In the genomic region with DNA sequence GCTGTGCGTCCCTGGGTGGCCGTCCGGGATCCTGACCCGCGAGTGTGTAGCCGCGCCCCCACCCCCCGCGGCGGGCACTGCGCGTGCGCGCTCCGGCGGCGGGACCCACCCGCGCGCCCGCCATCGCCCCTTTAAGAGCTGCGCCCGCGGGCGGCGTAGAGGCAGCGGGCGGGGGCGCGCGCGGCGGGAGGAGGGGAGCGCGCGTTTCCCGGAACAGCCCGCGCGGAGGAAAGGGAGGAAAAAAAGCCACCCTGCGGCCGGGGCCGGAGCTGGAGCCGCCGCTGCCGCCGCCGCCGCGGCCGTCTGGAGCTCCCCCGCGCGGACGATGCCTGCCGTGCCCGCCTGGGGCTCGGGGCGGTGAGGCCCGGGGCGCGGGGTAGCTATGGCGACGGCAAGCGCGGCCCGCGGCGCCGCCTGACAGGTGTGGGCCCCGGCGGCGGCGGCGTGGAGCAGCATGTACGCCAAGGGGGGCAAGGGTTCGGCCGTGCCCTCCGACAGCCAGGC, we compare ENCODE assay signal across 1 cellular context.
TF ChIP-seq lines count a peak whose summit lies in the region.

A gene (plus strand): TSS at position 204 of the 504 bp plus-strand sequence. CDS start 251 bp downstream, at position 455.

TF ChIP-seq in K562, 482 proteins besides CTCF, POLR2A, EP300 and RAD21 (continued from another document and continues in another):
- TF ChIP-seq, protein P1, sequence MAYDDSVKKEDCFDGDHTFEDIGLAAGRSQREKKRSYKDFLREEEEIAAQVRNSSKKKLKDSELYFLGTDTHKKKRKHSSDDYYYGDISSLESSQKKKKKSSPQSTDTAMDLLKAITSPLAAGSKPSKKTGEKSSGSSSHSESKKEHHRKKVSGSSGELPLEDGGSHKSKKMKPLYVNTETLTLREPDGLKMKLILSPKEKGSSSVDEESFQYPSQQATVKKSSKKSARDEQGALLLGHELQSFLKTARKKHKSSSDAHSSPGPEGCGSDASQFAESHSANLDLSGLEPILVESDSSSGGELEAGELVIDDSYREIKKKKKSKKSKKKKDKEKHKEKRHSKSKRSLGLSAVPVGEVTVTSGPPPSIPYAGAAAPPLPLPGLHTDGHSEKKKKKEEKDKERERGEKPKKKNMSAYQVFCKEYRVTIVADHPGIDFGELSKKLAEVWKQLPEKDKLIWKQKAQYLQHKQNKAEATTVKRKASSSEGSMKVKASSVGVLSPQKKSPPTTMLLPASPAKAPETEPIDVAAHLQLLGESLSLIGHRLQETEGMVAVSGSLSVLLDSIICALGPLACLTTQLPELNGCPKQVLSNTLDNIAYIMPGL (CRISPR knock-in tag; IDR thresholded peaks at IDR 0.05), result peak; percentile 72
- TF ChIP-seq, protein P2, sequence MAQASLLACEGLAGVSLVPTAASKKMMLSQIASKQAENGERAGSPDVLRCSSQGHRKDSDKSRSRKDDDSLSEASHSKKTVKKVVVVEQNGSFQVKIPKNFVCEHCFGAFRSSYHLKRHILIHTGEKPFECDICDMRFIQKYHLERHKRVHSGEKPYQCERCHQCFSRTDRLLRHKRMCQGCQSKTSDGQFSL (CRISPR knock-in tag; IDR thresholded peaks at IDR 0.05), result peak; percentile 29; the same call in 1 of the 2 replicates
- TF ChIP-seq, protein P2 (tag; IDR thresholded peaks at IDR 0.05), result no peak
- TF ChIP-seq CCNT2 (IDR thresholded peaks at IDR 0.05; ENCODE audit: borderline replicate concordance, extremely low read depth, insufficient read length, low read depth, low read length), result peak; percentile 91
- TF ChIP-seq CREM (IDR thresholded peaks at IDR 0.05; ENCODE audit: low read depth), result peak; percentile 55
- no peak for TF ChIP-seq ZNF830 (CRISPR knock-in tag; IDR thresholded peaks at IDR 0.05)
- no peak for TF ChIP-seq RAD51 (IDR thresholded peaks at IDR 0.05; ENCODE audit: borderline replicate concordance, low read depth)
- TF ChIP-seq XRCC5 (IDR thresholded peaks at IDR 0.05; ENCODE audit: low read depth, low read length), result no peak
- no peak for TF ChIP-seq TRIM24 (IDR thresholded peaks at IDR 0.05)
- TF ChIP-seq, protein P3, sequence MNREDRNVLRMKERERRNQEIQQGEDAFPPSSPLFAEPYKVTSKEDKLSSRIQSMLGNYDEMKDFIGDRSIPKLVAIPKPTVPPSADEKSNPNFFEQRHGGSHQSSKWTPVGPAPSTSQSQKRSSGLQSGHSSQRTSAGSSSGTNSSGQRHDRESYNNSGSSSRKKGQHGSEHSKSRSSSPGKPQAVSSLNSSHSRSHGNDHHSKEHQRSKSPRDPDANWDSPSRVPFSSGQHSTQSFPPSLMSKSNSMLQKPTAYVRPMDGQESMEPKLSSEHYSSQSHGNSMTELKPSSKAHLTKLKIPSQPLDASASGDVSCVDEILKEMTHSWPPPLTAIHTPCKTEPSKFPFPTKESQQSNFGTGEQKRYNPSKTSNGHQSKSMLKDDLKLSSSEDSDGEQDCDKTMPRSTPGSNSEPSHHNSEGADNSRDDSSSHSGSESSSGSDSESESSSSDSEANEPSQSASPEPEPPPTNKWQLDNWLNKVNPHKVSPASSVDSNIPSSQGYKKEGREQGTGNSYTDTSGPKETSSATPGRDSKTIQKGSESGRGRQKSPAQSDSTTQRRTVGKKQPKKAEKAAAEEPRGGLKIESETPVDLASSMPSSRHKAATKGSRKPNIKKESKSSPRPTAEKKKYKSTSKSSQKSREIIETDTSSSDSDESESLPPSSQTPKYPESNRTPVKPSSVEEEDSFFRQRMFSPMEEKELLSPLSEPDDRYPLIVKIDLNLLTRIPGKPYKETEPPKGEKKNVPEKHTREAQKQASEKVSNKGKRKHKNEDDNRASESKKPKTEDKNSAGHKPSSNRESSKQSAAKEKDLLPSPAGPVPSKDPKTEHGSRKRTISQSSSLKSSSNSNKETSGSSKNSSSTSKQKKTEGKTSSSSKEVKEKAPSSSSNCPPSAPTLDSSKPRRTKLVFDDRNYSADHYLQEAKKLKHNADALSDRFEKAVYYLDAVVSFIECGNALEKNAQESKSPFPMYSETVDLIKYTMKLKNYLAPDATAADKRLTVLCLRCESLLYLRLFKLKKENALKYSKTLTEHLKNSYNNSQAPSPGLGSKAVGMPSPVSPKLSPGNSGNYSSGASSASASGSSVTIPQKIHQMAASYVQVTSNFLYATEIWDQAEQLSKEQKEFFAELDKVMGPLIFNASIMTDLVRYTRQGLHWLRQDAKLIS (CRISPR knock-in tag; IDR thresholded peaks at IDR 0.05), result no peak
- no peak for TF ChIP-seq ZNF717 (CRISPR knock-in tag; IDR thresholded peaks at IDR 0.05)
- TF ChIP-seq, protein P4, sequence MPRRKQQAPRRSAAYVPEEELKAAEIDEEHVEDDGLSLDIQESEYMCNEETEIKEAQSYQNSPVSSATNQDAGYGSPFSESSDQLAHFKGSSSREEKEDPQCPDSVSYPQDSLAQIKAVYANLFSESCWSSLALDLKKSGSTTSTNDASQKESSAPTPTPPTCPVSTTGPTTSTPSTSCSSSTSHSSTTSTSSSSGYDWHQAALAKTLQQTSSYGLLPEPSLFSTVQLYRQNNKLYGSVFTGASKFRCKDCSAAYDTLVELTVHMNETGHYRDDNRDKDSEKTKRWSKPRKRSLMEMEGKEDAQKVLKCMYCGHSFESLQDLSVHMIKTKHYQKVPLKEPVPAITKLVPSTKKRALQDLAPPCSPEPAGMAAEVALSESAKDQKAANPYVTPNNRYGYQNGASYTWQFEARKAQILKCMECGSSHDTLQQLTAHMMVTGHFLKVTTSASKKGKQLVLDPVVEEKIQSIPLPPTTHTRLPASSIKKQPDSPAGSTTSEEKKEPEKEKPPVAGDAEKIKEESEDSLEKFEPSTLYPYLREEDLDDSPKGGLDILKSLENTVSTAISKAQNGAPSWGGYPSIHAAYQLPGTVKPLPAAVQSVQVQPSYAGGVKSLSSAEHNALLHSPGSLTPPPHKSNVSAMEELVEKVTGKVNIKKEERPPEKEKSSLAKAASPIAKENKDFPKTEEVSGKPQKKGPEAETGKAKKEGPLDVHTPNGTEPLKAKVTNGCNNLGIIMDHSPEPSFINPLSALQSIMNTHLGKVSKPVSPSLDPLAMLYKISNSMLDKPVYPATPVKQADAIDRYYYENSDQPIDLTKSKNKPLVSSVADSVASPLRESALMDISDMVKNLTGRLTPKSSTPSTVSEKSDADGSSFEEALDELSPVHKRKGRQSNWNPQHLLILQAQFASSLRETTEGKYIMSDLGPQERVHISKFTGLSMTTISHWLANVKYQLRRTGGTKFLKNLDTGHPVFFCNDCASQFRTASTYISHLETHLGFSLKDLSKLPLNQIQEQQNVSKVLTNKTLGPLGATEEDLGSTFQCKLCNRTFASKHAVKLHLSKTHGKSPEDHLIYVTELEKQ (CRISPR knock-in tag; IDR thresholded peaks at IDR 0.05), result no peak
- TF ChIP-seq MCM5 (IDR thresholded peaks at IDR 0.05; ENCODE audit: low read depth), result no peak
- TF ChIP-seq, protein P5, sequence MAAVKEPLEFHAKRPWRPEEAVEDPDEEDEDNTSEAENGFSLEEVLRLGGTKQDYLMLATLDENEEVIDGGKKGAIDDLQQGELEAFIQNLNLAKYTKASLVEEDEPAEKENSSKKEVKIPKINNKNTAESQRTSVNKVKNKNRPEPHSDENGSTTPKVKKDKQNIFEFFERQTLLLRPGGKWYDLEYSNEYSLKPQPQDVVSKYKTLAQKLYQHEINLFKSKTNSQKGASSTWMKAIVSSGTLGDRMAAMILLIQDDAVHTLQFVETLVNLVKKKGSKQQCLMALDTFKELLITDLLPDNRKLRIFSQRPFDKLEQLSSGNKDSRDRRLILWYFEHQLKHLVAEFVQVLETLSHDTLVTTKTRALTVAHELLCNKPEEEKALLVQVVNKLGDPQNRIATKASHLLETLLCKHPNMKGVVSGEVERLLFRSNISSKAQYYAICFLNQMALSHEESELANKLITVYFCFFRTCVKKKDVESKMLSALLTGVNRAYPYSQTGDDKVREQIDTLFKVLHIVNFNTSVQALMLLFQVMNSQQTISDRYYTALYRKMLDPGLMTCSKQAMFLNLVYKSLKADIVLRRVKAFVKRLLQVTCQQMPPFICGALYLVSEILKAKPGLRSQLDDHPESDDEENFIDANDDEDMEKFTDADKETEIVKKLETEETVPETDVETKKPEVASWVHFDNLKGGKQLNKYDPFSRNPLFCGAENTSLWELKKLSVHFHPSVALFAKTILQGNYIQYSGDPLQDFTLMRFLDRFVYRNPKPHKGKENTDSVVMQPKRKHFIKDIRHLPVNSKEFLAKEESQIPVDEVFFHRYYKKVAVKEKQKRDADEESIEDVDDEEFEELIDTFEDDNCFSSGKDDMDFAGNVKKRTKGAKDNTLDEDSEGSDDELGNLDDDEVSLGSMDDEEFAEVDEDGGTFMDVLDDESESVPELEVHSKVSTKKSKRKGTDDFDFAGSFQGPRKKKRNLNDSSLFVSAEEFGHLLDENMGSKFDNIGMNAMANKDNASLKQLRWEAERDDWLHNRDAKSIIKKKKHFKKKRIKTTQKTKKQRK (IDR thresholded peaks at IDR 0.05; ENCODE audit: borderline replicate concordance, low read depth, low read length), result no peak
- TF ChIP-seq MCM3 (IDR thresholded peaks at IDR 0.05), result no peak
- TF ChIP-seq POLR2G (IDR thresholded peaks at IDR 0.05; ENCODE audit: low read depth, low read length), result peak; percentile 49
- TF ChIP-seq, protein P6, sequence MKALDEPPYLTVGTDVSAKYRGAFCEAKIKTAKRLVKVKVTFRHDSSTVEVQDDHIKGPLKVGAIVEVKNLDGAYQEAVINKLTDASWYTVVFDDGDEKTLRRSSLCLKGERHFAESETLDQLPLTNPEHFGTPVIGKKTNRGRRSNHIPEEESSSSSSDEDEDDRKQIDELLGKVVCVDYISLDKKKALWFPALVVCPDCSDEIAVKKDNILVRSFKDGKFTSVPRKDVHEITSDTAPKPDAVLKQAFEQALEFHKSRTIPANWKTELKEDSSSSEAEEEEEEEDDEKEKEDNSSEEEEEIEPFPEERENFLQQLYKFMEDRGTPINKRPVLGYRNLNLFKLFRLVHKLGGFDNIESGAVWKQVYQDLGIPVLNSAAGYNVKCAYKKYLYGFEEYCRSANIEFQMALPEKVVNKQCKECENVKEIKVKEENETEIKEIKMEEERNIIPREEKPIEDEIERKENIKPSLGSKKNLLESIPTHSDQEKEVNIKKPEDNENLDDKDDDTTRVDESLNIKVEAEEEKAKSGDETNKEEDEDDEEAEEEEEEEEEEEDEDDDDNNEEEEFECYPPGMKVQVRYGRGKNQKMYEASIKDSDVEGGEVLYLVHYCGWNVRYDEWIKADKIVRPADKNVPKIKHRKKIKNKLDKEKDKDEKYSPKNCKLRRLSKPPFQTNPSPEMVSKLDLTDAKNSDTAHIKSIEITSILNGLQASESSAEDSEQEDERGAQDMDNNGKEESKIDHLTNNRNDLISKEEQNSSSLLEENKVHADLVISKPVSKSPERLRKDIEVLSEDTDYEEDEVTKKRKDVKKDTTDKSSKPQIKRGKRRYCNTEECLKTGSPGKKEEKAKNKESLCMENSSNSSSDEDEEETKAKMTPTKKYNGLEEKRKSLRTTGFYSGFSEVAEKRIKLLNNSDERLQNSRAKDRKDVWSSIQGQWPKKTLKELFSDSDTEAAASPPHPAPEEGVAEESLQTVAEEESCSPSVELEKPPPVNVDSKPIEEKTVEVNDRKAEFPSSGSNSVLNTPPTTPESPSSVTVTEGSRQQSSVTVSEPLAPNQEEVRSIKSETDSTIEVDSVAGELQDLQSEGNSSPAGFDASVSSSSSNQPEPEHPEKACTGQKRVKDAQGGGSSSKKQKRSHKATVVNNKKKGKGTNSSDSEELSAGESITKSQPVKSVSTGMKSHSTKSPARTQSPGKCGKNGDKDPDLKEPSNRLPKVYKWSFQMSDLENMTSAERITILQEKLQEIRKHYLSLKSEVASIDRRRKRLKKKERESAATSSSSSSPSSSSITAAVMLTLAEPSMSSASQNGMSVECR (CRISPR knock-in tag; IDR thresholded peaks at IDR 0.05), result peak; percentile 73
- no peak for TF ChIP-seq NR2C2 (CRISPR knock-in tag; IDR thresholded peaks at IDR 0.05)
- peak; percentile 72 for TF ChIP-seq NR2C2 (tag; IDR thresholded peaks at IDR 0.05)
- TF ChIP-seq, protein P7, sequence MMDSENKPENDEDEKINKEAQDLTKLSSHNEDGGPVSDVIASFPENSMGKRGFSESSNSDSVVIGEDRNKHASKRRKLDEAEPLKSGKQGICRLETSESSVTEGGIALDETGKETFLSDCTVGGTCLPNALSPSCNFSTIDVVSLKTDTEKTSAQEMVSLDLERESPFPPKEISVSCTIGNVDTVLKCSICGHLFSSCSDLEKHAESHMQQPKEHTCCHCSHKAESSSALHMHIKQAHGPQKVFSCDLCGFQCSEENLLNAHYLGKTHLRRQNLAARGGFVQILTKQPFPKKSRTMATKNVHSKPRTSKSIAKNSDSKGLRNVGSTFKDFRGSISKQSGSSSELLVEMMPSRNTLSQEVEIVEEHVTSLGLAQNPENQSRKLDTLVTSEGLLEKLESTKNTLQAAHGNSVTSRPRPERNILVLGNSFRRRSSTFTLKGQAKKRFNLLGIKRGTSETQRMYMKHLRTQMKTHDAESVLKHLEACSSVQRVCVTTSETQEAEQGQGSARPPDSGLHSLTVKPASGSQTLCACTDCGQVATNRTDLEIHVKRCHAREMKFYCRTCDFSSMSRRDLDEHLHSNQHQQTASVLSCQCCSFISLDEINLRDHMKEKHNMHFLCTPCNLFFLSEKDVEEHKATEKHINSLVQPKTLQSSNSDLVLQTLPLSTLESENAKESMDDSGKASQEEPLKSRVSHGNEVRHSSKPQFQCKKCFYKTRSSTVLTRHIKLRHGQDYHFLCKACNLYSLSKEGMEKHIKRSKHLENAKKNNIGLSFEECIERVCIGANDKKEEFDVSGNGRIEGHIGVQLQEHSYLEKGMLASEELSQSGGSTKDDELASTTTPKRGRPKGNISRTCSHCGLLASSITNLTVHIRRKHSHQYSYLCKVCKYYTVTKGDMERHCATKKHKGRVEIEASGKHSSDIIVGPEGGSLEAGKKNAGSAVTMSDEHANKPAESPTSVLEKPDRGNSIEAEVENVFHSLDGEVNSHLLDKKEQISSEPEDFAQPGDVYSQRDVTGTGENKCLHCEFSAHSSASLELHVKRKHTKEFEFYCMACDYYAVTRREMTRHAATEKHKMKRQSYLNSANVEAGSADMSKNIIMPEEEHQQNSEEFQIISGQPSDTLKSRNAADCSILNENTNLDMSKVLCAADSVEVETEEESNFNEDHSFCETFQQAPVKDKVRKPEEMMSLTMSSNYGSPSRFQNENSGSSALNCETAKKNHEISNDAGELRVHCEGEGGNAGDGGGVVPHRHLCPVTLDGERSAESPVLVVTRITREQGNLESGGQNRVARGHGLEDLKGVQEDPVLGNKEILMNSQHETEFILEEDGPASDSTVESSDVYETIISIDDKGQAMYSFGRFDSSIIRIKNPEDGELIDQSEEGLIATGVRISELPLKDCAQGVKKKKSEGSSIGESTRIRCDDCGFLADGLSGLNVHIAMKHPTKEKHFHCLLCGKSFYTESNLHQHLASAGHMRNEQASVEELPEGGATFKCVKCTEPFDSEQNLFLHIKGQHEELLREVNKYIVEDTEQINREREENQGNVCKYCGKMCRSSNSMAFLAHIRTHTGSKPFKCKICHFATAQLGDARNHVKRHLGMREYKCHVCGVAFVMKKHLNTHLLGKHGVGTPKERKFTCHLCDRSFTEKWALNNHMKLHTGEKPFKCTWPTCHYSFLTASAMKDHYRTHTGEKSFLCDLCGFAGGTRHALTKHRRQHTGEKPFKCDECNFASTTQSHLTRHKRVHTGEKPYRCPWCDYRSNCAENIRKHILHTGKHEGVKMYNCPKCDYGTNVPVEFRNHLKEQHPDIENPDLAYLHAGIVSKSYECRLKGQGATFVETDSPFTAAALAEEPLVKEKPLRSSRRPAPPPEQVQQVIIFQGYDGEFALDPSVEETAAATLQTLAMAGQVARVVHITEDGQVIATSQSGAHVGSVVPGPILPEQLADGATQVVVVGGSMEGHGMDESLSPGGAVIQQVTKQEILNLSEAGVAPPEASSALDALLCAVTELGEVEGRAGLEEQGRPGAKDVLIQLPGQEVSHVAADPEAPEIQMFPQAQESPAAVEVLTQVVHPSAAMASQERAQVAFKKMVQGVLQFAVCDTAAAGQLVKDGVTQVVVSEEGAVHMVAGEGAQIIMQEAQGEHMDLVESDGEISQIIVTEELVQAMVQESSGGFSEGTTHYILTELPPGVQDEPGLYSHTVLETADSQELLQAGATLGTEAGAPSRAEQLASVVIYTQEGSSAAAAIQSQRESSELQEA (IDR thresholded peaks at IDR 0.05; ENCODE audit: low read depth), result no peak
- TF ChIP-seq RBFOX2 (IDR thresholded peaks at IDR 0.05; ENCODE audit: low read depth, low read length), result peak; percentile 65
- no peak for TF ChIP-seq NFATC3 (IDR thresholded peaks at IDR 0.05)
- no peak for TF ChIP-seq ZBED1 (IDR thresholded peaks at IDR 0.05)
